28 cellular contexts compared by ENCODE assay signal in genomic region chr2:70354264-70354949, GRCh38. TPM values are rescaled to one million over a fixed set of nuclear protein-coding genes. Genes with fewer than 3 reads are reported as not detected.
A peak's percentile ranks its signal among the peaks of the same experiment; 100 is the strongest.
DNase-seq lines count a peak whose midpoint lies in the region; FAIRE-seq and TF ChIP-seq lines count a peak whose summit lies in the region.
"Had no signal": no experiment of that assay in that cellular context is flagged by ENCODE, and none has a peak within 500 bp of the region (broad histone marks: within the 10 kb centered on the region; RNA-seq: fewer than 3 reads in every experiment).

No MANE protein-coding gene starts in this region.

- no peak overlapping the region for H4K8ac ChIP-seq in mesenchymal stem cell (ENCODE audit: low read length)

- no peak overlapping the region for H3K18ac ChIP-seq in mesenchymal stem cell (ENCODE audit: low read depth in 1 of 2, low read length in 2 of 2)

- BruUV-seq in endothelial cell of umbilical vein (replicated peaks; lab: Mats Ljungman, UMichigan) = no TSS peak

- H3K4me3 ChIP-seq in AG10803 (ENCODE audit: low read length) (no peak overlapping the region), endothelial cell of umbilical vein (replicated peaks in 1 of 3; ENCODE audit: insufficient read depth in 1 of 3, low read depth in 1 of 3, low read length in 3 of 3) (no peak overlapping the region), mesenchymal stem cell (ENCODE audit: insufficient read depth in 1 of 2, low read depth in 1 of 2, low read length in 2 of 2) (no peak overlapping the region), dorsolateral prefrontal cortex (no peak overlapping the region)
- H3K4me3 ChIP-seq: esophagus muscularis mucosa, spleen, suprapubic skin had no signal

- H3K27me3 ChIP-seq in endothelial cell of umbilical vein (ENCODE audit: control insufficient read depth in 2 of 2, insufficient read depth in 2 of 2, low read length in 2 of 2) (no peaks in the 10 kb centered on the region), mesenchymal stem cell (ENCODE audit: control insufficient read depth in 1 of 2, insufficient read depth in 1 of 2, low read length in 2 of 2) (peaks cover 0 to 38% of the 10 kb centered on the region in 2 experiments), dorsolateral prefrontal cortex (peaks cover 0 to 8% (median 0%) of the 10 kb centered on the region in 45 donors)
- H3K27me3 ChIP-seq: suprapubic skin had no signal

- H3K27ac ChIP-seq in endothelial cell of umbilical vein (ENCODE audit: insufficient read depth, low read depth, low read length) (no peak overlapping the region), mesenchymal stem cell (ENCODE audit: low read length, poor library complexity, severe bottlenecking) (no peak overlapping the region), dorsolateral prefrontal cortex (no peak overlapping the region)
- H3K27ac ChIP-seq: C4-2B, esophagus muscularis mucosa, spleen, suprapubic skin had no signal

- H3K9ac ChIP-seq in endothelial cell of umbilical vein (replicated peaks; ENCODE audit: extremely low read depth, insufficient read depth, low read length) (no peak overlapping the region), mesenchymal stem cell (ENCODE audit: low read length) (peak overlapping the region; percentile 30)

- no peaks in the 10 kb centered on the region for H3K9me1 ChIP-seq in endothelial cell of umbilical vein (replicated peaks; ENCODE audit: control insufficient read depth, extremely low read depth, insufficient read depth, low read length)

- no peak overlapping the region for H4K91ac ChIP-seq in mesenchymal stem cell (ENCODE audit: low read length)

- H3K23ac ChIP-seq in mesenchymal stem cell (ENCODE audit: low read length in 2 of 2) = no peak overlapping the region

- dilution Hi-C loops in endothelial cell of umbilical vein (cut with MboI; ENCODE audit: extremely low pct_ligation_motif_present, low sequenced_read_pairs) = no loop called here

- H3K4me1 ChIP-seq in endothelial cell of umbilical vein (ENCODE audit: control insufficient read depth, extremely low read depth, insufficient read depth, low read length) = peaks cover 30% of the 10 kb centered on the region
- no peaks in the 10 kb centered on the region for H3K4me1 ChIP-seq in mesenchymal stem cell (ENCODE audit: control insufficient read depth, insufficient read depth, low read depth, low read length)
- H3K4me1 ChIP-seq: suprapubic skin had no signal

- H2AFZ ChIP-seq in endothelial cell of umbilical vein (ENCODE audit: low read depth, low read length) (no peak overlapping the region), mesenchymal stem cell (ENCODE audit: low read depth, low read length) (no peak overlapping the region)

- H3K36me3 ChIP-seq in endothelial cell of umbilical vein (ENCODE audit: control insufficient read depth in 2 of 2, extremely low read depth in 1 of 2, insufficient read depth in 2 of 2, low read length in 2 of 2) = no peaks in the 10 kb centered on the region
- no peaks in the 10 kb centered on the region for H3K36me3 ChIP-seq in mesenchymal stem cell (ENCODE audit: control insufficient read depth in 1 of 2, insufficient read depth in 2 of 2, low read depth in 1 of 2, low read length in 2 of 2)
- H3K36me3 ChIP-seq: esophagus muscularis mucosa, spleen, suprapubic skin had no signal

- H3K79me2 ChIP-seq in endothelial cell of umbilical vein (ENCODE audit: control insufficient read depth, insufficient read depth, low read length) = no peaks in the 10 kb centered on the region

- no peak for TF ChIP-seq POLR2A in endothelial cell of umbilical vein (IDR thresholded peaks at IDR 0.05; ENCODE audit: low read depth, low read length)

- DNase-seq in AG10803 (ENCODE audit: low read depth) (peak; percentile 36), M059J (ENCODE audit: low read depth) (peak; percentile 49), endothelial cell of umbilical vein (ENCODE audit: low read depth, low spot score) (no peak), mesenchymal stem cell (no peak), dorsolateral prefrontal cortex (no peak), NCI-H345 treated with DMSO at 0.1 percent for 48 hours (lab: John Stamatoyannopoulos, UW; ENCODE audit: unreplicated experiment) (no peak), HK-2 (ENCODE audit: unreplicated experiment) (no peak), NCI-H510A treated with DMSO at 0.1 percent for 48 hours (lab: John Stamatoyannopoulos, UW) (no peak)
- DNase-seq: ACHN; activated CD4-positive, alpha-beta T cell treated with anti-CD3 and anti-CD28 coated beads for 36 hours; activated CD8-positive, alpha-beta memory T cell treated with anti-CD3 and anti-CD28 coated beads for 24 hours; activated naive CD4-positive, alpha-beta T cell; activated T-cell treated with anti-CD3 and anti-CD28 coated beads, Interleukin-2, amount 50 U/mL, for 1 hour; DND-41; effector CD8-positive, alpha-beta T cell; HCEC 1CT; kidney glomerular epithelial cell; mesendoderm; naive B cell; NCI-H1694; NCI-H524 treated with DMSO at 0.1 percent for 48 hours; NK-92 treated with Interleukin-12 subunit alpha and Interleukin-12 subunit beta, amount 100 ng/mL, for 24 hours; spleen; stimulated activated CD4-positive, alpha-beta T cell treated with anti-CD3 and anti-CD28 coated beads, Interleukin-2, amount 100 ng/mL, for 48 hours had no signal

- no peak overlapping the region for H2AK5ac ChIP-seq in mesenchymal stem cell (ENCODE audit: low read length, severe bottlenecking)

- CTCF ChIA-PET in endothelial cell of umbilical vein (lab: Charles Lee) = interaction anchor here (1.8 to 2.4 kb wide), 2 partner anchors 13 to 263 kb away, joined by 6 to 8 read pairs; no protein-coding TSS in a partner anchor

- H3K79me1 ChIP-seq in mesenchymal stem cell (replicated peaks; ENCODE audit: low read length, poor library complexity, severe bottlenecking) = no peaks in the 10 kb centered on the region

- TF ChIP-seq CTCF in AG10803 (conservative IDR thresholded peaks at IDR 0.05; ENCODE audit: low read length) = no peak
- no peak for TF ChIP-seq CTCF in endothelial cell of umbilical vein (IDR thresholded peaks at IDR 0.05; ENCODE audit: extremely low read depth in 1 of 2, insufficient read depth in 1 of 2, low read depth in 1 of 2, low read length in 2 of 2)
- no peak for TF ChIP-seq CTCF in dorsolateral prefrontal cortex (IDR thresholded peaks at IDR 0.05 in 54 of 56, conservative IDR thresholded peaks at IDR 0.05 in 2 of 56; ENCODE audit: low read depth in 1 of 56, partially characterized antibody in 56 of 56)

- H3K4ac ChIP-seq in mesenchymal stem cell (ENCODE audit: low read depth in 1 of 2, low read length in 2 of 2) = no peak overlapping the region

- H2BK5ac ChIP-seq in mesenchymal stem cell (ENCODE audit: low read depth, low read length, poor library complexity, severe bottlenecking) = no peak overlapping the region

- no peak overlapping the region for H2BK15ac ChIP-seq in mesenchymal stem cell (ENCODE audit: low read depth, poor library complexity, severe bottlenecking)

- WGBS in mesenchymal stem cell = 100% methylated on average over 1 of the region's 2 CpGs

- H2BK12ac ChIP-seq in mesenchymal stem cell (ENCODE audit: low read length in 2 of 2) = no peak overlapping the region

- H3K9me3 ChIP-seq in endothelial cell of umbilical vein (replicated peaks; ENCODE audit: control insufficient read depth, insufficient read depth, low read length) (no peaks in the 10 kb centered on the region), mesenchymal stem cell (ENCODE audit: control insufficient read depth, low read length) (no peaks in the 10 kb centered on the region)
- H3K9me3 ChIP-seq: esophagus muscularis mucosa, spleen, suprapubic skin had no signal

- no peak overlapping the region for H3K14ac ChIP-seq in mesenchymal stem cell (ENCODE audit: low read length in 2 of 2)

- H2BK120ac ChIP-seq in mesenchymal stem cell (ENCODE audit: low read depth, low read length) = no peak overlapping the region

- H4K20me1 ChIP-seq in endothelial cell of umbilical vein (replicated peaks; ENCODE audit: control insufficient read depth, extremely low read depth, insufficient read depth, low read length) = no peaks in the 10 kb centered on the region

- POLR2A ChIA-PET in endothelial cell of umbilical vein (lab: Charles Lee) = no interaction called here

- intact Hi-C loops in endothelial cell of umbilical vein (cut with micrococcal nuclease) (no loop called here), dorsolateral prefrontal cortex (cut with DNase I) (no loop called here)

- no peak overlapping the region for H3K4me2 ChIP-seq in endothelial cell of umbilical vein (ENCODE audit: insufficient read depth, low read length)
- no peak overlapping the region for H3K4me2 ChIP-seq in mesenchymal stem cell (ENCODE audit: low read length, poor library complexity, severe bottlenecking)

- FAIRE-seq in endothelial cell of umbilical vein (lab: Jason Lieb, UNC) = peak; percentile 55
- FAIRE-seq: GM19239 had no signal

TF ChIP-seq in endothelial cell of umbilical vein, 7 proteins besides CTCF, POLR2A, EP300 and RAD21:
- TF ChIP-seq FOS (IDR thresholded peaks at IDR 0.05; ENCODE audit: borderline replicate concordance, insufficient read depth, low read length) = no peak
- no peak for TF ChIP-seq POLR2AphosphoS5 (IDR thresholded peaks at IDR 0.05; ENCODE audit: insufficient read depth, low read depth, low read length)
- no peak for TF ChIP-seq EZH2 (IDR thresholded peaks at IDR 0.05; ENCODE audit: borderline replicate concordance, low read depth, low read length, severe bottlenecking)
- TF ChIP-seq MYC (IDR thresholded peaks at IDR 0.05; ENCODE audit: low read depth, low read length) = no peak
- no peak for TF ChIP-seq JUN (IDR thresholded peaks at IDR 0.05; ENCODE audit: borderline replicate concordance, insufficient read depth, insufficient read length, low read depth)
- no peak for TF ChIP-seq GATA2 (IDR thresholded peaks at IDR 0.05; ENCODE audit: insufficient read depth, insufficient read length, low read depth, low read length)
- TF ChIP-seq MAX (IDR thresholded peaks at IDR 0.05; ENCODE audit: insufficient read depth, insufficient read length) = no peak

RNA-seq across cellular contexts. Expression of gene FAM136A, which starts 52.5 kb away (rescaled TPM):
- total RNA-seq in M059J (2014; rRNA removed; shearing (Covaris generic)) = 69.1 and 73.0 TPM in 2 replicates
- 42.4 and 45.7 TPM in 2 replicates for total RNA-seq in endothelial cell of umbilical vein
- 24.0 and 28.3 TPM in 2 replicates for polyA plus RNA-seq in endothelial cell of umbilical vein
- 36.3 and 37.8 TPM in 2 replicates for polyA plus RNA-seq in endothelial cell of umbilical vein (2011; cell fraction: cytosol; rRNA removed)
- polyA plus RNA-seq in endothelial cell of umbilical vein (2011; cell fraction: nucleus; rRNA removed) = 46.5 and 64.6 TPM in 2 replicates
- 36.3 and 56.5 TPM in 2 replicates for polyA plus RNA-seq in endothelial cell of umbilical vein (2012)
- polyA minus RNA-seq in endothelial cell of umbilical vein = 13.2 and 16.5 TPM in 2 replicates
- 32.4 TPM for polyA minus RNA-seq in endothelial cell of umbilical vein (2011; cell fraction: cytosol; rRNA and poly(A)+ RNA removed)
- polyA minus RNA-seq in endothelial cell of umbilical vein (2011; cell fraction: nucleus; rRNA and poly(A)+ RNA removed) = 6.8 and 7.1 TPM in 2 replicates
- polyA plus RNA-seq in mesenchymal stem cell (2013, experiment 1 of 2) = 26.1 TPM
- 26.4 TPM for polyA plus RNA-seq in mesenchymal stem cell (2013, experiment 2 of 2)
- 10 to 100 TPM in 119 of 120 experiments, 1 to 10 TPM in 1; 9.5 to 27.5 (median 18.9) TPM for total RNA-seq in dorsolateral prefrontal cortex

Comparison
In these comparisons a context has a peak if more than half of its experiments do, and no peak if none do; other contexts are left out.
1. DNase-seq: peak in AG10803 (single experiment) and M059J (single experiment); none in endothelial cell of umbilical vein (single experiment), mesenchymal stem cell (single experiment), dorsolateral prefrontal cortex (0 of 10), NCI-H345 treated with DMSO at 0.1 percent for 48 hours (single experiment), HK-2 (single experiment) and NCI-H510A treated with DMSO at 0.1 percent for 48 hours (single experiment).